In the genomic region with DNA sequence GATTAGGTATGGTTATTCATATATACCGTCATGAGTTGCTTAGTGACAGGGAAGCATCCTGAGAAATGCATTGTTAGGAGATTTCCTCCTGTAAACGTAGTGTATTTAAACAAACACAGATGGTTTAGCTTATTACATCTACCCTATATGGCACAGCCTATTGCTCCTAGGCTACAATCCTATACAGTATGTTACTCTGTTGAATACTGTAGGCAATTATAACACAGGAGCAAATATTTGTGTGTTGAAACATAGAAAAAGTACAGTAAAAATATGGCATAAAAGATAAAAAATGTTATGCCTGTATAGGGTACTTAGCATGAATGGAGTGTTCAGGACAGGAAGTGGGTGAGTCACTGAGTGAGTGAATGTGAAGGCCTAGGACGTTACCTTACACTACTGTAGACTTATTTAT, we compare ENCODE assay signal across 1 cellular context.
TF ChIP-seq lines count a peak whose summit lies in the region.

No MANE protein-coding gene starts in this region.

TF ChIP-seq in HepG2, 621 proteins besides CTCF, POLR2A, EP300 and RAD21:
- no peak for TF ChIP-seq ZNF790 (CRISPR knock-in tag; IDR thresholded peaks at IDR 0.05; ENCODE audit: borderline replicate concordance)
- no peak for TF ChIP-seq KDM2A (CRISPR knock-in tag; IDR thresholded peaks at IDR 0.05; ENCODE audit: borderline replicate concordance, low read depth)
